ENCODE assay signal across 1 cellular context in genomic region chr14:55411426-55412389, GRCh38.
TF ChIP-seq lines count a peak whose summit lies in the region.

A gene with protein sequence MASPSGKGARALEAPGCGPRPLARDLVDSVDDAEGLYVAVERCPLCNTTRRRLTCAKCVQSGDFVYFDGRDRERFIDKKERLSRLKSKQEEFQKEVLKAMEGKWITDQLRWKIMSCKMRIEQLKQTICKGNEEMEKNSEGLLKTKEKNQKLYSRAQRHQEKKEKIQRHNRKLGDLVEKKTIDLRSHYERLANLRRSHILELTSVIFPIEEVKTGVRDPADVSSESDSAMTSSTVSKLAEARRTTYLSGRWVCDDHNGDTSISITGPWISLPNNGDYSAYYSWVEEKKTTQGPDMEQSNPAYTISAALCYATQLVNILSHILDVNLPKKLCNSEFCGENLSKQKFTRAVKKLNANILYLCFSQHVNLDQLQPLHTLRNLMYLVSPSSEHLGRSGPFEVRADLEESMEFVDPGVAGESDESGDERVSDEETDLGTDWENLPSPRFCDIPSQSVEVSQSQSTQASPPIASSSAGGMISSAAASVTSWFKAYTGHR (minus strand): TSS chr14:55411830. CDS start chr14:55411822, 8 bp downstream.

TF ChIP-seq in neural cell, 6 proteins besides CTCF, POLR2A, EP300 and RAD21 (continued from another document):
- TF ChIP-seq REST (IDR thresholded peaks at IDR 0.05; ENCODE audit: borderline replicate concordance): peak; percentile 50
- peak; percentile 93 for TF ChIP-seq MXI1 (conservative IDR thresholded peaks at IDR 0.05; ENCODE audit: poor library complexity, severe bottlenecking)
- peak; percentile 80 for TF ChIP-seq POLR2AphosphoS5 (IDR thresholded peaks at IDR 0.05)
- TF ChIP-seq EZH2 (IDR thresholded peaks at IDR 0.05; ENCODE audit: borderline replicate concordance, insufficient read depth, low read length, poor library complexity, severe bottlenecking): no peak
